In genomic region chr20:33719277-33719988, GRCh38 we compare ENCODE assay signal across 8 cellular contexts. TPM values are rescaled to one million over a fixed set of nuclear protein-coding genes. Genes with fewer than 3 reads are reported as not detected.
DNase-seq lines count a peak whose midpoint lies in the region; ATAC-seq and TF ChIP-seq lines count a peak whose summit lies in the region.

No MANE protein-coding gene starts in this region.

- no peaks in the 10 kb centered on the region for H3K36me3 ChIP-seq in CD8-positive, alpha-beta memory T cell (ENCODE audit: insufficient read depth, low read length)
- H3K36me3 ChIP-seq in MG63, result no peaks in the 10 kb centered on the region

- peaks cover 20% of the 10 kb centered on the region for H3K4me1 ChIP-seq in CD8-positive, alpha-beta memory T cell (ENCODE audit: insufficient read depth, low read length)

- H3K4me3 Mint-ChIP-seq in CD8-positive, alpha-beta memory T cell, result peak overlapping the region; percentile 80 to 95 (median 87)
- H3K4me3 Mint-ChIP-seq in neural crest cell, result peak overlapping the region; percentile 56

- H3K27me3 Mint-ChIP-seq in CD8-positive, alpha-beta memory T cell, result peaks cover 0 to 2% of the 10 kb centered on the region in 2 donors
- H3K27me3 Mint-ChIP-seq in neural crest cell (ENCODE audit: low read depth), result no peaks in the 10 kb centered on the region

- no peak for TF ChIP-seq CTCF in dorsolateral prefrontal cortex (IDR thresholded peaks at IDR 0.05 in 54 of 56, conservative IDR thresholded peaks at IDR 0.05 in 2 of 56; ENCODE audit: low read depth in 1 of 56, partially characterized antibody in 56 of 56)
- no peak for TF ChIP-seq CTCF in neural crest cell (conservative IDR thresholded peaks at IDR 0.05)

- intact Hi-C loops in dorsolateral prefrontal cortex (cut with DNase I), result no loop called here

- H3K4me1 Mint-ChIP-seq in CD8-positive, alpha-beta memory T cell, result peaks cover 28 to 41% (median 35%) of the 10 kb centered on the region in 3 donors
- H3K4me1 Mint-ChIP-seq in neural crest cell, result peaks cover 11% of the 10 kb centered on the region

- CTCF ChIA-PET in CD8-positive, alpha-beta memory T cell (lab: Charles Lee), result interaction anchor here (0.8 to 1.7 kb wide), 6 partner anchors 13 to 195 kb away, joined by 3 to 7 read pairs (median 4); no protein-coding TSS in a partner anchor

- POLR2A ChIA-PET in CD8-positive, alpha-beta memory T cell (lab: Charles Lee), result interaction anchor here (0.9 to 2.6 kb wide), 10 partner anchors 13 to 393 kb away, joined by 3 to 36 read pairs (median 4); partner anchors contain the start of genes CBFA2T2, CHMP4B, EIF2S2 and SNTA1

- peak overlapping the region; percentile 84 for H3K4me3 ChIP-seq in CD8-positive, alpha-beta memory T cell (ENCODE audit: low read length)
- H3K4me3 ChIP-seq in MG63, result peak overlapping the region; percentile 68
- peak overlapping the region; percentile 61 to 100 (median 94) for H3K4me3 ChIP-seq in dorsolateral prefrontal cortex

- H3K36me3 Mint-ChIP-seq in CD8-positive, alpha-beta memory T cell, result peaks cover 0 to 29% (median 2%) of the 10 kb centered on the region in 3 donors
- no peaks in the 10 kb centered on the region for H3K36me3 Mint-ChIP-seq in neural crest cell (ENCODE audit: low read depth)

- ATAC-seq in GM19467 (IDR thresholded peaks at IDR 0.05; ENCODE audit: unreplicated experiment) (no peak), GM19395 (IDR thresholded peaks at IDR 0.05; ENCODE audit: unreplicated experiment) (no peak)

- H3K27me3 ChIP-seq in CD8-positive, alpha-beta memory T cell (ENCODE audit: insufficient read depth, low read length, poor library complexity, severe bottlenecking), result no peaks in the 10 kb centered on the region
- H3K27me3 ChIP-seq in MG63, result no peaks in the 10 kb centered on the region
- H3K27me3 ChIP-seq in dorsolateral prefrontal cortex, result no peaks in the 10 kb centered on the region

- peak overlapping the region; percentile 75 for H3K27ac ChIP-seq in CD8-positive, alpha-beta memory T cell (ENCODE audit: low read depth, low read length)
- peak overlapping the region in 49 of 59 donors; percentile 17 to 92 (median 76) for H3K27ac ChIP-seq in dorsolateral prefrontal cortex

- DNase-seq in CD8-positive, alpha-beta memory T cell, result no peak
- DNase-seq in MG63 (no peak), dorsolateral prefrontal cortex (no peak), neural crest cell (ENCODE audit: low read depth, low spot score) (no peak), dermis blood vessel endothelial cell (no peak), DMS 273 treated with DMSO at 0.1 percent for 48 hours (lab: John Stamatoyannopoulos, UW) (no peak)

- no peaks in the 10 kb centered on the region for H3K9me3 Mint-ChIP-seq in CD8-positive, alpha-beta memory T cell
- peaks cover 3% of the 10 kb centered on the region for H3K9me3 Mint-ChIP-seq in neural crest cell

- no peaks in the 10 kb centered on the region for H3K9me3 ChIP-seq in CD8-positive, alpha-beta memory T cell (ENCODE audit: low read length)
- H3K9me3 ChIP-seq in MG63, result no peaks in the 10 kb centered on the region

- H3K27ac Mint-ChIP-seq in CD8-positive, alpha-beta memory T cell, result peak overlapping the region; percentile 69 to 98 (median 92)
- peak overlapping the region; percentile 82 for H3K27ac Mint-ChIP-seq in neural crest cell (ENCODE audit: unreplicated experiment)

RNA-seq across cellular contexts. Expression of gene PXMP4, which starts 0.7 kb away (rescaled TPM):
- 1 to 10 TPM; 8.4 to 9.1 TPM for total RNA-seq in CD8-positive, alpha-beta memory T cell
- polyA plus RNA-seq in CD8-positive, alpha-beta memory T cell, result 23.6 TPM
- 1.5 and 2.7 TPM in 2 replicates for total RNA-seq in MG63 (2014; rRNA removed; shearing (Covaris generic); ENCODE audit: low replicate concordance)
- total RNA-seq in dorsolateral prefrontal cortex (10 to 100 TPM in 110 of 120 experiments, 1 to 10 TPM in 10; 7.0 to 18.9 (median 12.7) TPM), neural crest cell (5.2 and 5.6 TPM in 2 replicates), dermis blood vessel endothelial cell (4.3 and 5.0 TPM in 2 replicates)

RNA-seq across cellular contexts. Expression of gene ZNF341, which starts 12.4 kb away (rescaled TPM):
- total RNA-seq in CD8-positive, alpha-beta memory T cell, result 1 to 10 TPM; 4.5 to 5.0 TPM
- 2.6 TPM for polyA plus RNA-seq in CD8-positive, alpha-beta memory T cell
- total RNA-seq in MG63 (2014; rRNA removed; shearing (Covaris generic); ENCODE audit: low replicate concordance), result 1.0 and 1.5 TPM in 2 replicates
- total RNA-seq in dorsolateral prefrontal cortex (10 to 100 TPM in 10 of 120 experiments, 1 to 10 TPM in 110; 4.5 to 12.8 (median 7.9) TPM), neural crest cell (4.9 and 5.1 TPM in 2 replicates), dermis blood vessel endothelial cell (1.9 and 2.4 TPM in 2 replicates)

RNA-seq across cellular contexts. Expression of gene E2F1, which starts 33.2 kb away (rescaled TPM):
- 10 to 100 TPM; 68.8 to 72.3 TPM for total RNA-seq in CD8-positive, alpha-beta memory T cell
- polyA plus RNA-seq in CD8-positive, alpha-beta memory T cell, result 0.52 TPM
- total RNA-seq in MG63 (2014; rRNA removed; shearing (Covaris generic); ENCODE audit: low replicate concordance), result 52.1 and 57.2 TPM in 2 replicates
- total RNA-seq in dorsolateral prefrontal cortex (10 to 100 TPM in 17 of 120 experiments, 1 to 10 TPM in 103; 5.2 to 12.7 (median 8.2) TPM), neural crest cell (84.8 and 94.9 TPM in 2 replicates), dermis blood vessel endothelial cell (11.2 and 16.1 TPM in 2 replicates)

RNA-seq across cellular contexts. Expression of gene NECAB3, which starts 45.2 kb away (rescaled TPM):
- total RNA-seq in CD8-positive, alpha-beta memory T cell, result 10 to 100 TPM; 19.0 to 20.6 TPM
- 2.7 TPM for polyA plus RNA-seq in CD8-positive, alpha-beta memory T cell
- 4.4 and 17.4 TPM in 2 replicates for total RNA-seq in MG63 (2014; rRNA removed; shearing (Covaris generic); ENCODE audit: low replicate concordance)
- total RNA-seq in dorsolateral prefrontal cortex (100 to 1,000 TPM in 2 of 120 experiments, 10 to 100 TPM in 118; 40.0 to 107 (median 69.5) TPM), neural crest cell (56.0 and 63.3 TPM in 2 replicates), dermis blood vessel endothelial cell (10.2 and 12.4 TPM in 2 replicates)

RNA-seq across cellular contexts. Expression of gene ACTL10, which starts 52.7 kb away (rescaled TPM):
- total RNA-seq in CD8-positive, alpha-beta memory T cell, result 1 to 10 TPM; 3.8 to 4.6 TPM
- polyA plus RNA-seq in CD8-positive, alpha-beta memory T cell, result 6.6 TPM
- 2.4 and 3.5 TPM in 2 replicates for total RNA-seq in MG63 (2014; rRNA removed; shearing (Covaris generic); ENCODE audit: low replicate concordance)
- total RNA-seq in dorsolateral prefrontal cortex (1 to 10 TPM in 1 of 120 experiments, under 1 TPM in 82, not detected in 37; 0.20 to 1.3 (median 0.39) TPM), neural crest cell (0.75 TPM in 2 replicates), dermis blood vessel endothelial cell (1.9 and 2.2 TPM in 2 replicates)
